ENCODE assay signal across 6 cellular contexts in the genomic region with DNA sequence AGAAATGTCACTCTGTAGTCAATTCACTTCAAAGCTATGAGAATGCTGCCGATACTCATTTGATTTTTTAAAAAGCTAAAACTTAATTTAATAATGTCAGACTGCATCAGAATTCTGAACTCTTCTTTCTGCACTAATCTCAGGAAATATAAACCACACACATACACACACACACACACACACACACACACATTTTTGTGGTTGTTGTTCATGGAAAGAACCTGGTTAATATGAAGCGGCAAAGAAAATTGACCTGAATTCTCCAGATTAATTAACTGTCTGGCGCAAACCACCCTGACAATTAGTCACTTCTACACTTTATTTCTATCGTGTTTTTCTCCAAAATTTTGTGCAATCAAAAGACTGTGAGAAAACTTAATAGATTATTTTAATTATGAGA.
"Had no signal": no experiment of that assay in that cellular context is flagged by ENCODE, and none has a peak within 500 bp of the region (broad histone marks: within the 10 kb centered on the region; RNA-seq: fewer than 3 reads in every experiment).

No MANE protein-coding gene starts in this region.

- H3K36me3 ChIP-seq: HAP-1 had no signal

- H3K4me3 ChIP-seq: GM23248, HAP-1 had no signal

- H3K9ac ChIP-seq: GM23248 had no signal

- DNase-seq: GM23248, GOT3, H7, HFFc6 had no signal

- H3K4me1 ChIP-seq: HAP-1 had no signal

- H3K27ac ChIP-seq: GM23248, HL-60 had no signal

- H3K9me3 ChIP-seq: HAP-1 had no signal
